8 cellular contexts compared by ENCODE assay signal in the genomic region with DNA sequence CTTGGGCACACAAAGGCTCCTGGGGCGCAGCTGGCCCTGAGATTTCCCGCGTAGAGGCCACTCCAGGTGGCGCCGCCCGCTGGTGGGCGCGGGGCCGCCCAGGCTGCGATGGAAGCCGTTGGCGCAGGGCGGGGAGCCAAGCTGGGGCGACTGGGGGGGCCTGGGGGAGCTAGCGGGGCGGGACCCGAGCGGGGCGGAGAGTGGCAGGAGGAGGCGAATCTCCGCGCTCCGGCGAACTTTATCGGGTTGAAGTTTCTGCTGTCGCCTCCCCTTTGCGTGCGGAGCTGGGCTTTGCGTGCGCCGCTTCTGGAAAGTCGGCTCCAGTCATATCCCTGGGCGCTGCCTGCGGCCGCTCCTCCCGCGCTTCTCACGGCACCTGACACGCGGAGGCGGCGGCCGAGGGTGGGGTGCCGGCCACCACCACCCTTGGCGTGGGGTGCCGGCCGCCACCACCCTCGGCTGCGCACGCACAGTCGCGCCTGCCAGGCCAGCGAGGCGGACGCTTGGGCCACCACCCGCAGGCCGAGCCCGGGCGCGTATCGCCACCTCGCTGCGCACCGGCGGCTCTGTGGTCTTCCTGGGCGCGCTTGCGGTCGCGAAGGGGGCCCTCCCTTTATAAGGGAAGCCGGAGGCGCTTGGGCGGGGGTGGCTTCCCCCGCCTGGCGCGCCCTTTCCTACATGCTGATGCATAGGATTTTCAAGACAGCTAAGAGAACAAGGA. TPM values are rescaled to one million over a fixed set of nuclear protein-coding genes. Genes with fewer than 3 reads are reported as not detected.
A peak's percentile ranks its signal among the peaks of the same experiment; 100 is the strongest.
DNase-seq lines count a peak whose midpoint lies in the region; ATAC-seq, FAIRE-seq and TF ChIP-seq lines count a peak whose summit lies in the region.

No MANE protein-coding gene starts in this region.

- H3K4me1 ChIP-seq in A549: peaks cover 22% of the 10 kb centered on the region
- H3K4me1 ChIP-seq in cardiac muscle cell (ENCODE audit: low read depth): peaks cover 3% of the 10 kb centered on the region

- H3K27ac ChIP-seq in A549: peak overlapping the region; percentile 84 to 93
- no peak overlapping the region for H3K27ac ChIP-seq in cardiac muscle cell

- peak overlapping the region; percentile 71 for H3K27ac Mint-ChIP-seq in progenitor cell of endocrine pancreas

- 2% methylated on average over 30 of the region's 76 CpGs for WGBS in A549 (ENCODE audit: missing lambda C conversion rate)

- no peak; a peak in 2 of 5 replicates for TF ChIP-seq RAD21 in A549 (conservative IDR thresholded peaks at IDR 0.05 in 1 of 2, IDR thresholded peaks at IDR 0.05 in 1 of 2)

- POLR2A ChIA-PET in A549 (lab: Yijun Ruan, JAX): interaction anchor here (0.7 to 2.5 kb wide), 11 partner anchors 15 to 675 kb away, joined by 3 to 28 read pairs (median 5); a partner anchor contains a TSS

- TF ChIP-seq POLR2A in A549 (IDR thresholded peaks at IDR 0.05; ENCODE audit: low read length): peak; percentile 57

- peaks cover 1% of the 10 kb centered on the region for H3K36me3 Mint-ChIP-seq in progenitor cell of endocrine pancreas (ENCODE audit: insufficient read depth)

- CTCF ChIA-PET in A549 (lab: Yijun Ruan, JAX): interaction anchor here (0.5 to 4.7 kb wide), 48 partner anchors 8 to 1248 kb away, joined by 3 to 45 read pairs (median 4); no protein-coding TSS in a partner anchor

- H3K27me3 ChIP-seq in cardiac muscle cell: peaks cover 59% of the 10 kb centered on the region

- H3K4me3 ChIP-seq in A549 (peak overlapping the region; percentile 62), cardiac muscle cell (peak overlapping the region; percentile 44)

- H3K27me3 Mint-ChIP-seq in progenitor cell of endocrine pancreas: peaks cover 72% of the 10 kb centered on the region

- DNase-seq in A549 (ENCODE audit: low read depth in 1 of 2, low spot score in 1 of 2) (peak; percentile 78 to 93), NCI-H774 (lab: John Stamatoyannopoulos, UW) (peak; percentile 58), cardiac muscle cell (ENCODE audit: low read depth in 1 of 2, low spot score in 1 of 2) (peak; percentile 74 to 89), progenitor cell of endocrine pancreas (ENCODE audit: low spot score, unreplicated experiment) (peak; percentile 51)
- peak; percentile 83 for DNase-seq in activated naive CD4-positive, alpha-beta T cell treated with Interleukin-2 at 50 U/mL for 16 hours

- H3K36me3 ChIP-seq in cardiac muscle cell: no peaks in the 10 kb centered on the region

- no peak for FAIRE-seq in A549 (lab: Jason Lieb, UNC)

- peaks cover 18% of the 10 kb centered on the region for H3K4me1 Mint-ChIP-seq in progenitor cell of endocrine pancreas (ENCODE audit: low read depth)

- TF ChIP-seq CTCF in A549 (IDR thresholded peaks at IDR 0.05) (peak; percentile 70), cardiac muscle cell (IDR thresholded peaks at IDR 0.05; ENCODE audit: low read depth, low read length) (peak; percentile 40), progenitor cell of endocrine pancreas (IDR thresholded peaks at IDR 0.05; ENCODE audit: unreplicated experiment) (no peak)

- no peaks in the 10 kb centered on the region for H3K9me3 ChIP-seq in A549
- H3K9me3 ChIP-seq in cardiac muscle cell (ENCODE audit: low read depth): no peaks in the 10 kb centered on the region

- TF ChIP-seq EP300 in A549 (IDR thresholded peaks at IDR 0.05): peak in 1 of 2 experiments; percentile 71; a peak in 1 of 5 replicates

- H3K4me2 ChIP-seq in A549: peak overlapping the region; percentile 92

- peak overlapping the region; percentile 77 for H3K4me3 Mint-ChIP-seq in progenitor cell of endocrine pancreas (ENCODE audit: low read depth)

- H3K9me3 Mint-ChIP-seq in progenitor cell of endocrine pancreas (ENCODE audit: low read depth): no peaks in the 10 kb centered on the region

- ATAC-seq in A549: peak; percentile 76 to 78
- peak; percentile 65 for ATAC-seq in GM18498 (IDR thresholded peaks at IDR 0.05; ENCODE audit: unreplicated experiment)
- ATAC-seq in HG03025 (IDR thresholded peaks at IDR 0.05; ENCODE audit: low FRiP score, unreplicated experiment): peak; percentile 44
- ATAC-seq in HG03097 (IDR thresholded peaks at IDR 0.05; ENCODE audit: low FRiP score, unreplicated experiment): no peak

TF ChIP-seq in A549, 52 proteins besides CTCF, POLR2A, EP300 and RAD21 (continues in another document):
- TF ChIP-seq MAZ (IDR thresholded peaks at IDR 0.05; ENCODE audit: borderline replicate concordance, low read depth, low read length) (no peak), HDAC2 (IDR thresholded peaks at IDR 0.05) (no peak), CBX8 (IDR thresholded peaks at IDR 0.05) (no peak), NPAS2 (CRISPR knock-in tag; IDR thresholded peaks at IDR 0.05; ENCODE audit: borderline replicate concordance) (no peak), SMC3 (IDR thresholded peaks at IDR 0.05) (peak; percentile 78; the same call in 2 of the 3 replicates), NR3C1 (IDR thresholded peaks at IDR 0.05) (no peak), CBX2 (IDR thresholded peaks at IDR 0.05; ENCODE audit: borderline replicate concordance, low read depth) (no peak), KDM1A (IDR thresholded peaks at IDR 0.05; ENCODE audit: low read depth) (no peak), NFE2L2 (conservative IDR thresholded peaks at IDR 0.05; ENCODE audit: low read length) (no peak), MAFK (IDR thresholded peaks at IDR 0.05; ENCODE audit: partially characterized antibody) (peak; percentile 71), GATA3 (IDR thresholded peaks at IDR 0.05; ENCODE audit: borderline replicate concordance) (peak; percentile 19; the same call in 1 of the 2 replicates)
- TF ChIP-seq, protein P1, sequence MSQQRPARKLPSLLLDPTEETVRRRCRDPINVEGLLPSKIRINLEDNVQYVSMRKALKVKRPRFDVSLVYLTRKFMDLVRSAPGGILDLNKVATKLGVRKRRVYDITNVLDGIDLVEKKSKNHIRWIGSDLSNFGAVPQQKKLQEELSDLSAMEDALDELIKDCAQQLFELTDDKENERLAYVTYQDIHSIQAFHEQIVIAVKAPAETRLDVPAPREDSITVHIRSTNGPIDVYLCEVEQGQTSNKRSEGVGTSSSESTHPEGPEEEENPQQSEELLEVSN (IDR thresholded peaks at IDR 0.05; ENCODE audit: borderline replicate concordance, low read depth): peak; percentile 86
- TF ChIP-seq, protein P2, sequence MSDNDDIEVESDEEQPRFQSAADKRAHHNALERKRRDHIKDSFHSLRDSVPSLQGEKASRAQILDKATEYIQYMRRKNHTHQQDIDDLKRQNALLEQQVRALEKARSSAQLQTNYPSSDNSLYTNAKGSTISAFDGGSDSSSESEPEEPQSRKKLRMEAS (IDR thresholded peaks at IDR 0.05): peak; percentile 76
- TF ChIP-seq, protein P3, sequence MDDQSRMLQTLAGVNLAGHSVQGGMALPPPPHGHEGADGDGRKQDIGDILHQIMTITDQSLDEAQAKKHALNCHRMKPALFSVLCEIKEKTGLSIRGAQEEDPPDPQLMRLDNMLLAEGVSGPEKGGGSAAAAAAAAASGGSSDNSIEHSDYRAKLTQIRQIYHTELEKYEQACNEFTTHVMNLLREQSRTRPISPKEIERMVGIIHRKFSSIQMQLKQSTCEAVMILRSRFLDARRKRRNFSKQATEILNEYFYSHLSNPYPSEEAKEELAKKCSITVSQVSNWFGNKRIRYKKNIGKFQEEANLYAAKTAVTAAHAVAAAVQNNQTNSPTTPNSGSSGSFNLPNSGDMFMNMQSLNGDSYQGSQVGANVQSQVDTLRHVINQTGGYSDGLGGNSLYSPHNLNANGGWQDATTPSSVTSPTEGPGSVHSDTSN (IDR thresholded peaks at IDR 0.05): no peak
- TF ChIP-seq, protein P4, sequence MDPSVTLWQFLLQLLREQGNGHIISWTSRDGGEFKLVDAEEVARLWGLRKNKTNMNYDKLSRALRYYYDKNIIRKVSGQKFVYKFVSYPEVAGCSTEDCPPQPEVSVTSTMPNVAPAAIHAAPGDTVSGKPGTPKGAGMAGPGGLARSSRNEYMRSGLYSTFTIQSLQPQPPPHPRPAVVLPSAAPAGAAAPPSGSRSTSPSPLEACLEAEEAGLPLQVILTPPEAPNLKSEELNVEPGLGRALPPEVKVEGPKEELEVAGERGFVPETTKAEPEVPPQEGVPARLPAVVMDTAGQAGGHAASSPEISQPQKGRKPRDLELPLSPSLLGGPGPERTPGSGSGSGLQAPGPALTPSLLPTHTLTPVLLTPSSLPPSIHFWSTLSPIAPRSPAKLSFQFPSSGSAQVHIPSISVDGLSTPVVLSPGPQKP (IDR thresholded peaks at IDR 0.05; ENCODE audit: low read depth, low read length): no peak
- TF ChIP-seq, protein P5, sequence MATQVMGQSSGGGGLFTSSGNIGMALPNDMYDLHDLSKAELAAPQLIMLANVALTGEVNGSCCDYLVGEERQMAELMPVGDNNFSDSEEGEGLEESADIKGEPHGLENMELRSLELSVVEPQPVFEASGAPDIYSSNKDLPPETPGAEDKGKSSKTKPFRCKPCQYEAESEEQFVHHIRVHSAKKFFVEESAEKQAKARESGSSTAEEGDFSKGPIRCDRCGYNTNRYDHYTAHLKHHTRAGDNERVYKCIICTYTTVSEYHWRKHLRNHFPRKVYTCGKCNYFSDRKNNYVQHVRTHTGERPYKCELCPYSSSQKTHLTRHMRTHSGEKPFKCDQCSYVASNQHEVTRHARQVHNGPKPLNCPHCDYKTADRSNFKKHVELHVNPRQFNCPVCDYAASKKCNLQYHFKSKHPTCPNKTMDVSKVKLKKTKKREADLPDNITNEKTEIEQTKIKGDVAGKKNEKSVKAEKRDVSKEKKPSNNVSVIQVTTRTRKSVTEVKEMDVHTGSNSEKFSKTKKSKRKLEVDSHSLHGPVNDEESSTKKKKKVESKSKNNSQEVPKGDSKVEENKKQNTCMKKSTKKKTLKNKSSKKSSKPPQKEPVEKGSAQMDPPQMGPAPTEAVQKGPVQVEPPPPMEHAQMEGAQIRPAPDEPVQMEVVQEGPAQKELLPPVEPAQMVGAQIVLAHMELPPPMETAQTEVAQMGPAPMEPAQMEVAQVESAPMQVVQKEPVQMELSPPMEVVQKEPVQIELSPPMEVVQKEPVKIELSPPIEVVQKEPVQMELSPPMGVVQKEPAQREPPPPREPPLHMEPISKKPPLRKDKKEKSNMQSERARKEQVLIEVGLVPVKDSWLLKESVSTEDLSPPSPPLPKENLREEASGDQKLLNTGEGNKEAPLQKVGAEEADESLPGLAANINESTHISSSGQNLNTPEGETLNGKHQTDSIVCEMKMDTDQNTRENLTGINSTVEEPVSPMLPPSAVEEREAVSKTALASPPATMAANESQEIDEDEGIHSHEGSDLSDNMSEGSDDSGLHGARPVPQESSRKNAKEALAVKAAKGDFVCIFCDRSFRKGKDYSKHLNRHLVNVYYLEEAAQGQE (IDR thresholded peaks at IDR 0.05): no peak

RNA-seq across cellular contexts. Expression of a gene that starts 0.9 kb away (rescaled TPM):
- polyA plus RNA-seq in A549 (2011; rRNA removed) (13.1 and 13.2 TPM in 2 replicates), A549 (2017; fragmentation: RNase III; extraction: RNeasy Plus Mini Kit Qiagen cat#74134 plus additional on column Dnase treatment) (4.4 to 5.5 TPM (median 5.3 TPM) in 3 replicates), cardiac muscle cell (0.06 TPM in 1 of 2 replicates, not detected in the other)
- 14.6 and 20.8 TPM in 2 replicates for polyA plus RNA-seq in A549 (2012; cell fraction: cytosol; rRNA removed)
- 28.1 and 45.8 TPM in 2 replicates for polyA plus RNA-seq in A549 (2012; cell fraction: nucleus; rRNA removed)
- 29.1 and 30.7 TPM in 2 replicates for polyA minus RNA-seq in A549 (2011; rRNA and poly(A)+ RNA removed)
- total RNA-seq in cardiac muscle cell (0.18 TPM in 1 of 2 replicates, not detected in the other), progenitor cell of endocrine pancreas (1.1 and 1.6 TPM in 2 replicates)
